8 cellular contexts compared by ENCODE assay signal in genomic region chr1:83488077-83488476, GRCh38.
DNase-seq lines count a peak whose midpoint lies in the region; ATAC-seq and TF ChIP-seq lines count a peak whose summit lies in the region.
"Not testable (repeated sequence)": the region's sequence is repeated elsewhere in the genome, so short reads cannot be mapped to it uniquely, and the experiment has no call there.

No MANE protein-coding gene starts in this region.

- not testable (repeated sequence) for H3K4me1 Mint-ChIP-seq in CD8-positive, alpha-beta T cell (ENCODE audit: low read depth)
- H3K4me1 Mint-ChIP-seq in T-cell (peaks cover 10 to 29% (median 22%) of the 10 kb centered on the region in 3 donors), naive B cell (peaks cover 0 to 41% (median 6%) of the 10 kb centered on the region in 3 donors)
- peaks cover 35% of the 10 kb centered on the region for H3K4me1 Mint-ChIP-seq in activated naive CD4-positive, alpha-beta T cell treated with anti-CD3 and anti-CD28 coated beads, Interleukin-2, amount 50 U/mL, for 24 hours

- H3K27ac Mint-ChIP-seq in CD8-positive, alpha-beta T cell = not testable (repeated sequence)
- peak overlapping the region; percentile 34 to 51 for H3K27ac Mint-ChIP-seq in T-cell
- H3K27ac Mint-ChIP-seq in activated naive CD4-positive, alpha-beta T cell treated with anti-CD3 and anti-CD28 coated beads, Interleukin-2, amount 50 U/mL, for 24 hours = peak overlapping the region; percentile 90
- H3K27ac Mint-ChIP-seq in naive B cell = peak overlapping the region in 3 of 6 donors; percentile 65 to 99 (median 89)

- TF ChIP-seq CTCF in CD8-positive, alpha-beta T cell (IDR thresholded peaks at IDR 0.05) = not testable (repeated sequence)

- H3K27ac ChIP-seq in CD8-positive, alpha-beta T cell (ENCODE audit: low read depth, low read length) = not testable (repeated sequence)

- H3K36me3 Mint-ChIP-seq in CD8-positive, alpha-beta T cell; T-cell; activated naive CD4-positive, alpha-beta T cell treated with anti-CD3 and anti-CD28 coated beads, Interleukin-2, amount 50 U/mL, for 24 hours; naive B cell: not testable (repeated sequence)

- peak; percentile 54 for ATAC-seq in CD8-positive, alpha-beta T cell
- ATAC-seq in GM18907 (IDR thresholded peaks at IDR 0.05; ENCODE audit: unreplicated experiment) (peak; percentile 94), GM21381 (IDR thresholded peaks at IDR 0.05; ENCODE audit: unreplicated experiment) (peak; percentile 75), HG02763 (IDR thresholded peaks at IDR 0.05; ENCODE audit: unreplicated experiment) (peak; percentile 84), HG03135 (IDR thresholded peaks at IDR 0.05; ENCODE audit: unreplicated experiment) (peak; percentile 80), T-cell (replicated peaks in 1 of 4) (peak; percentile 29 to 98 (median 60)), naive B cell (ENCODE audit: low read depth in 2 of 2) (peak; percentile 76 to 84)

- CTCF ChIA-PET in CD8-positive, alpha-beta T cell (lab: Charles Lee); T-cell (lab: Charles Lee): not testable (repeated sequence)

- H3K4me1 ChIP-seq in CD8-positive, alpha-beta T cell (ENCODE audit: insufficient read depth, low read length) = not testable (repeated sequence)

- not testable (repeated sequence) for H3K9me3 Mint-ChIP-seq in CD8-positive, alpha-beta T cell; T-cell; activated naive CD4-positive, alpha-beta T cell treated with anti-CD3 and anti-CD28 coated beads, Interleukin-2, amount 50 U/mL, for 24 hours; naive B cell

- H3K27me3 Mint-ChIP-seq in CD8-positive, alpha-beta T cell (ENCODE audit: low read depth); T-cell; activated naive CD4-positive, alpha-beta T cell treated with anti-CD3 and anti-CD28 coated beads, Interleukin-2, amount 50 U/mL, for 24 hours; naive B cell: not testable (repeated sequence)

- DNase-seq in CD8-positive, alpha-beta T cell = not testable (repeated sequence)
- peak in 1 of 34 experiments; percentile 23 for DNase-seq in T-cell
- peak; percentile 21 for DNase-seq in naive B cell

- H3K27me3 ChIP-seq in CD8-positive, alpha-beta T cell (ENCODE audit: insufficient read depth, low read length) = not testable (repeated sequence)

- POLR2A ChIA-PET in CD8-positive, alpha-beta T cell (lab: Charles Lee); T-cell (lab: Charles Lee): not testable (repeated sequence)

- intact Hi-C loops in CD8-positive, alpha-beta T cell (cut with DNase I, micrococcal nuclease) = not testable (repeated sequence)

- not testable (repeated sequence) for H3K36me3 ChIP-seq in CD8-positive, alpha-beta T cell (ENCODE audit: insufficient read depth, low read length)

- not testable (repeated sequence) for H3K4me3 Mint-ChIP-seq in CD8-positive, alpha-beta T cell; T-cell
- H3K4me3 Mint-ChIP-seq in activated naive CD4-positive, alpha-beta T cell treated with anti-CD3 and anti-CD28 coated beads, Interleukin-2, amount 50 U/mL, for 24 hours = peak overlapping the region; percentile 26
- H3K4me3 Mint-ChIP-seq in naive B cell = peak overlapping the region in 2 of 8 donors; percentile 10 to 61

- not testable (repeated sequence) for H3K9me3 ChIP-seq in CD8-positive, alpha-beta T cell (ENCODE audit: low read length)

- H3K4me3 ChIP-seq in CD8-positive, alpha-beta T cell (ENCODE audit: low read depth, low read length) = not testable (repeated sequence)
